8 cellular contexts compared by ENCODE assay signal in genomic region chr6:129621252-129621651, GRCh38.
DNase-seq lines count a peak whose midpoint lies in the region; ATAC-seq and TF ChIP-seq lines count a peak whose summit lies in the region.

No MANE protein-coding gene starts in this region.

- H3K4me3 ChIP-seq in AG04449 (ENCODE audit: low read depth, low read length): no peak overlapping the region

- H3K36me3 Mint-ChIP-seq in immature natural killer cell: peaks cover 0 to 8% (median 3%) of the 10 kb centered on the region in 3 donors

- no peak for ATAC-seq in HG03135 (IDR thresholded peaks at IDR 0.05; ENCODE audit: unreplicated experiment)
- no peak for ATAC-seq in GM19023 (IDR thresholded peaks at IDR 0.05; ENCODE audit: unreplicated experiment)
- no peak for ATAC-seq in HG02981 (IDR thresholded peaks at IDR 0.05; ENCODE audit: unreplicated experiment)

- peaks cover 0 to 1% (median 0%) of the 10 kb centered on the region in 3 donors for H3K27me3 Mint-ChIP-seq in immature natural killer cell (ENCODE audit: low read depth in 3 of 3)

- TF ChIP-seq CTCF in AG04449 (IDR thresholded peaks at IDR 0.05; ENCODE audit: insufficient read depth, low read length, missing control alignments) (peak; percentile 6), GM20000 (IDR thresholded peaks at IDR 0.05; ENCODE audit: extremely low read depth, missing control alignments) (peak; percentile 20)

- no peak overlapping the region for H3K4me3 Mint-ChIP-seq in immature natural killer cell

- H3K4me1 Mint-ChIP-seq in immature natural killer cell: peaks cover 0 to 2% of the 10 kb centered on the region in 2 donors

- DNase-seq in AG04449 (ENCODE audit: low read depth, low spot score): no peak
- peak; percentile 13 for DNase-seq in GM20000 (ENCODE audit: low spot score)
- DNase-seq in activated CD4-positive, alpha-beta T cell treated with anti-CD3 and anti-CD28 coated beads, Interleukin-2, amount 50 U/mL, for 48 hours: peak; percentile 29 to 46
- peak; percentile 14 to 24 (median 17) for DNase-seq in immature natural killer cell
- no peak for DNase-seq in SHP77 treated with DMSO at 0.1 percent for 48 hours (lab: John Stamatoyannopoulos, UW)

- POLR2A ChIA-PET in AG04449 (lab: Yijun Ruan, JAX): no interaction called here

- H3K27ac Mint-ChIP-seq in immature natural killer cell: no peak overlapping the region

- no peaks in the 10 kb centered on the region for H3K9me3 Mint-ChIP-seq in immature natural killer cell

- CTCF ChIA-PET in AG04449 (lab: Yijun Ruan, JAX): interaction anchor here (0.7 to 1.2 kb wide), 3 partner anchors 10 to 308 kb away, joined by 3 to 4 read pairs (median 3); no protein-coding TSS in a partner anchor

Comparison
In these comparisons a context has a peak if more than half of its experiments do, and no peak if none do; other contexts are left out.
1. DNase-seq: peak in GM20000 (single experiment), activated CD4-positive, alpha-beta T cell treated with anti-CD3 and anti-CD28 coated beads, Interleukin-2, amount 50 U/mL, for 48 hours (2 of 2) and immature natural killer cell (3 of 3); none in AG04449 (single experiment) and SHP77 treated with DMSO at 0.1 percent for 48 hours (single experiment).